9 cellular contexts compared by ENCODE assay signal in the genomic region with DNA sequence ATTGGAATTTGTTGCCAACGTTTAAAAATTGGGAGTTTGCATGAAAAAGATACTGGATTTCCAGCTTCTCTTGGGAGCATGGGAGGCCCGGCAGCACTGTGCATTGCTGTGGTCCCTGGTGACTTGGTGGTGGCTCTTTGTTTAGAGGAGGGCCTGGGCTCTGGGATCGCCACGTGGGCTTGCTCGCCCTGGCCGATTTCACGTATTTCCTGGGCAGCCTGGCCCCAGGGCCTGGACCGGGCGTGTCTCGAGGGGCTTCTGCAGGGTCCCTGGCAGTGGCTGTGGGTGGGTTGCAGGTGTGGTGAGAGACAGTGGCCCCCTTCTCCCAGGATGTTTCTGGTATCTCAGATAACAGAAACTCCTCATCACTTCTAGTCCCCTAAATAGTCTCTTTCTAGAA.
"Had no signal": no experiment of that assay in that cellular context is flagged by ENCODE, and none has a peak within 500 bp of the region (broad histone marks: within the 10 kb centered on the region; RNA-seq: fewer than 3 reads in every experiment).

No MANE protein-coding gene starts in this region.

- H3K4me1 ChIP-seq: HAP-1 had no signal

- H3K27ac ChIP-seq: GM23248 had no signal

- FAIRE-seq: H54 had no signal

- H3K4me3 ChIP-seq: GM23248, GM23338, HAP-1 had no signal

- DNase-seq: GM23248, GOT3, H7, H9, HCEC 1CT, HFFc6 had no signal

- H2AFZ ChIP-seq: GM23248, GM23338 had no signal

- H3K36me3 ChIP-seq: HAP-1 had no signal

- H3K4me2 ChIP-seq: GM23338 had no signal

- H3K9me3 ChIP-seq: HAP-1 had no signal

- H3K9ac ChIP-seq: GM23248 had no signal
